In genomic region chr12:116435984-116436383, GRCh38 we compare ENCODE assay signal across 30 cellular contexts.
"Had no signal": no experiment of that assay in that cellular context is flagged by ENCODE, and none has a peak within 500 bp of the region (broad histone marks: within the 10 kb centered on the region; RNA-seq: fewer than 3 reads in every experiment).

No MANE protein-coding gene starts in this region.

- H3K4me3 ChIP-seq: adrenal gland, breast epithelium, cardiac muscle cell, colonic mucosa, esophagus muscularis mucosa, gastrocnemius medialis, heart left ventricle had no signal

- ATAC-seq: activated CD4-positive, alpha-beta T cell treated with anti-CD3 and anti-CD28 coated beads for 36 hours; activated CD8-positive, alpha-beta memory T cell treated with anti-CD3 and anti-CD28 coated beads, Interleukin-2, amount 10 ng/mL, durations not matched to agents 7 days and 5 days; activated CD8-positive, alpha-beta T cell treated with anti-CD3 and anti-CD28 coated beads, Interleukin-2, amount 10 ng/mL, durations not matched to agents 7 days and 5 days; activated naive CD8-positive, alpha-beta T cell treated with anti-CD3 and anti-CD28 coated beads, Interleukin-2, amount 50 U/mL, for 24 hours; effector memory CD8-positive, alpha-beta T cell; gastrocnemius medialis; heart left ventricle had no signal

- H3K9me3 ChIP-seq: adrenal gland, ascending aorta, colonic mucosa, gastrocnemius medialis had no signal

- H3K27me3 ChIP-seq: adrenal gland, ascending aorta, breast epithelium, cardiac muscle cell, colonic mucosa, esophagus muscularis mucosa, foreskin keratinocyte, heart left ventricle had no signal

- H3K36me3 ChIP-seq: adrenal gland, ascending aorta, breast epithelium, cardiac muscle cell, colonic mucosa, esophagus muscularis mucosa, gastrocnemius medialis, heart left ventricle had no signal

- H3K27ac ChIP-seq: adrenal gland, ascending aorta, breast epithelium, cardiac muscle cell, foreskin keratinocyte, gastrocnemius medialis, heart left ventricle had no signal

- DNase-seq: activated CD4-positive, alpha-beta memory T cell treated with anti-CD3 and anti-CD28 coated beads for 36 hours; activated CD4-positive, alpha-beta T cell treated with anti-CD3 and anti-CD28 coated beads for 36 hours; activated CD4-positive, alpha-beta T cell treated with anti-CD3 and anti-CD28 coated beads, Interleukin-2, amount 10 ng/mL, durations not matched to agents 24 days and 14 days; activated CD4-positive, CD25-positive, alpha-beta regulatory T cell; activated CD4-positive, CD25-positive, alpha-beta regulatory T cell treated with anti-CD3 and anti-CD28 coated beads, Interleukin-2, amount 50 U/mL, for 72 hours; activated CD8-positive, alpha-beta memory T cell treated with anti-CD3 and anti-CD28 coated beads, Interleukin-2, amount 10 ng/mL, durations not matched to agents 7 days and 5 days; activated CD8-positive, alpha-beta memory T cell treated with anti-CD3 and anti-CD28 coated beads, Interleukin-2, amount 50 U/mL, for 4 hours; activated CD8-positive, alpha-beta T cell treated with anti-CD3 and anti-CD28 coated beads, Interleukin-2, amount 10 ng/mL, durations not matched to agents 7 days and 5 days; activated effector memory CD4-positive, alpha-beta T cell treated with anti-CD3 and anti-CD28 coated beads, Interleukin-2, amount 50 U/mL, for 16 hours; activated naive CD4-positive, alpha-beta T cell treated with anti-CD3 and anti-CD28 coated beads for 36 hours; activated naive CD8-positive, alpha-beta T cell treated with anti-CD3 and anti-CD28 coated beads for 36 hours; activated naive CD8-positive, alpha-beta T cell treated with anti-CD3 and anti-CD28 coated beads, Interleukin-2, amount 50 U/mL, for 24 hours; activated T-cell treated with anti-CD3 and anti-CD28 coated beads, Interleukin-2, amount 50 U/mL, for 1 hour; activated T-cell treated with anti-CD3 and anti-CD28 coated beads, Interleukin-2, amount 50 U/mL, for 48 hours; adrenal gland; amygdala; central memory CD4-positive, alpha-beta T cell; cerebellar nuclear complex; colonic mucosa; effector memory CD8-positive, alpha-beta T cell; erythroblast; gastrocnemius medialis; glutamatergic neuron; heart left ventricle; T-helper 2 cell had no signal
